ENCODE assay signal across 8 cellular contexts in the genomic region with DNA sequence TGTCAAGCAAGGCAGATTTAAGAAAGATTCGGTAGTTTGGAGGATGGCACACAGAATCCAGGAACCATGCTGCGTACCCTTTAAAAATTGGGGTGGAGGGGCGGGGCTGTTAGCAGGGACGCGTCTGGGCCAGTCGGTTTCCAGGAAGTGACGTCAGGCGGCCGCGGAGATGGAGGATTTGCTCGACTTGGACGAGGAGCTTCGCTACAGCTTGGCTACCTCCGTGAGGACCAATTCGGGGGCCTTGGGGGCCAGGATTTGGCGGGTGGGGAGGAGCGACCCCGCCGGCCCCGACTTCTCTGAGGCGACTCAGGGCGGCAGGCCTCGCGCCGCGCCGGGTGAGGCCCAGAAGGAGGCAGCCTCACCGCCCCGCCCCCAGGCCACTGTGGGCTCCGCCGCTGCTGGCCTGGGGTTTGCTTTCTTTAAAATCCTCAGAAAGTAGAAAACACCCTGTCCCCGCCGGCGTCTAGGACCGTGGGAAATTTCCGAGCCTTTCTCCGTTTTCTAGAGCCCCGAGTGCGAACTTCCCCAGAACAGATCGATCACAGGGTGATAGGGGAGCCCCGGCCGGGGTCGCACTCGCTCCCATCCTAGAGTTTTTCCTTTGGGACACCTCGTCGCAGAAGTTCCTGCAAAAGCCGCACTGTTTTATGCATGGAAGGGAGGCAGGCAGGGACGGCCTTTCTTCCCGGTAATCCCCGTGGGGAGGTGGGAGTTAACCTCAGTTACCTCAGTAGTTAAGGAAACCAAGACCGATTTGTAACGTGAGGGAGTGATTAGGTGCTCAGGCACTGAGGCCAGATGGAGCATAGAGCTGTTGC. TPM values are rescaled to one million over a fixed set of nuclear protein-coding genes. Genes with fewer than 3 reads are reported as not detected.
DNase-seq lines count a peak whose midpoint lies in the region; ATAC-seq and TF ChIP-seq lines count a peak whose summit lies in the region.

Gene IFT43 (plus strand): TSS at position 146 of the 821 bp plus-strand sequence. CDS start 24 bp downstream, at position 170.

- CTCF ChIA-PET in activated CD4-positive, alpha-beta memory T cell treated with anti-CD3 and anti-CD28 coated beads, Interleukin-2, amount 10 ng/mL, durations not matched to agents 7 days and 5 days (lab: Charles Lee) = interaction anchor here (0.7 to 11.6 kb wide), 5 partner anchors 75 to 322 kb away, joined by 3 to 182 read pairs (median 3); no protein-coding TSS in a partner anchor

- 1% methylated on average over 34 to 43 of the region's 52 CpGs for WGBS in lower leg skin, 2 donors

- DNase-seq in AML-193 (lab: John Stamatoyannopoulos, UW) (peak; percentile 80 to 88), GM19238 (ENCODE audit: insufficient read length, low spot score) (peak; percentile 84), NCI-H774 (lab: John Stamatoyannopoulos, UW) (peak; percentile 38), dorsolateral prefrontal cortex (peak; percentile 92 to 96 (median 95)), lower leg skin (ENCODE audit: low spot score in 2 of 2) (peak; percentile 93 to 99)
- peak; percentile 93 for DNase-seq in activated CD4-positive, alpha-beta memory T cell treated with anti-CD3 and anti-CD28 coated beads, Interleukin-2, amount 10 ng/mL, durations not matched to agents 7 days and 5 days
- DNase-seq in stimulated activated CD4-positive, alpha-beta T cell treated with anti-CD3 and anti-CD28 coated beads, Interleukin-4, amount 100 ng/mL, for 4 hours = peak; percentile 86 to 89

- H3K27me3 Mint-ChIP-seq in activated CD4-positive, alpha-beta memory T cell treated with anti-CD3 and anti-CD28 coated beads, Interleukin-2, amount 10 ng/mL, durations not matched to agents 7 days and 5 days = peaks cover 16% of the 10 kb centered on the region

- H3K9me3 Mint-ChIP-seq in activated CD4-positive, alpha-beta memory T cell treated with anti-CD3 and anti-CD28 coated beads, Interleukin-2, amount 10 ng/mL, durations not matched to agents 7 days and 5 days = no peaks in the 10 kb centered on the region

- H3K36me3 Mint-ChIP-seq in activated CD4-positive, alpha-beta memory T cell treated with anti-CD3 and anti-CD28 coated beads, Interleukin-2, amount 10 ng/mL, durations not matched to agents 7 days and 5 days (ENCODE audit: low read depth) = no peaks in the 10 kb centered on the region

- intact Hi-C loops in dorsolateral prefrontal cortex (cut with DNase I) = loop anchor here in 1 of 2 donors (10.0 kb wide), 1 partner anchor 411 kb away; the partner anchor contains the start of gene FLVCR2
- intact Hi-C loops in lower leg skin (cut with DNase I; ENCODE audit: low total_unique reads) = no loop called here

- peak within 1 kb of the TSS in 51 of 59 donors; percentile 3 to 97 (median 73) for H3K27ac ChIP-seq in dorsolateral prefrontal cortex

- POLR2A ChIA-PET in activated CD4-positive, alpha-beta memory T cell treated with anti-CD3 and anti-CD28 coated beads, Interleukin-2, amount 10 ng/mL, durations not matched to agents 7 days and 5 days (lab: Charles Lee) = interaction anchor here (1.3 kb wide), 2 partner anchors 277 to 337 kb away, joined by 3 read pairs; no protein-coding TSS in a partner anchor

- peaks cover 27% of the 10 kb centered on the region for H3K4me1 Mint-ChIP-seq in activated CD4-positive, alpha-beta memory T cell treated with anti-CD3 and anti-CD28 coated beads, Interleukin-2, amount 10 ng/mL, durations not matched to agents 7 days and 5 days

- TF ChIP-seq POLR2A in lower leg skin (IDR thresholded peaks at IDR 0.05) = no peak

- peak; percentile 65 for ATAC-seq in HG03439 (IDR thresholded peaks at IDR 0.05; ENCODE audit: unreplicated experiment)

- H3K27me3 ChIP-seq in dorsolateral prefrontal cortex = no peaks in the 10 kb centered on the region

- H3K4me3 Mint-ChIP-seq in activated CD4-positive, alpha-beta memory T cell treated with anti-CD3 and anti-CD28 coated beads, Interleukin-2, amount 10 ng/mL, durations not matched to agents 7 days and 5 days = peak within 1 kb of the TSS; percentile 71

- TF ChIP-seq CTCF in dorsolateral prefrontal cortex (IDR thresholded peaks at IDR 0.05 in 54 of 56, conservative IDR thresholded peaks at IDR 0.05 in 2 of 56; ENCODE audit: low read depth in 1 of 56, partially characterized antibody in 56 of 56) (peak in 18 of 56 donors; percentile 7 to 44 (median 20)), lower leg skin (IDR thresholded peaks at IDR 0.05) (no peak)

- H3K27ac Mint-ChIP-seq in activated CD4-positive, alpha-beta memory T cell treated with anti-CD3 and anti-CD28 coated beads, Interleukin-2, amount 10 ng/mL, durations not matched to agents 7 days and 5 days = peak within 1 kb of the TSS; percentile 31

- H3K4me3 ChIP-seq in dorsolateral prefrontal cortex (peak within 1 kb of the TSS; percentile 64 to 99 (median 95)), lower leg skin (ENCODE audit: low read depth, poor library complexity, severe bottlenecking) (peak within 1 kb of the TSS; percentile 53)

RNA-seq across cellular contexts. Expression of gene IFT43, which starts in this region (rescaled TPM):
- total RNA-seq in activated CD4-positive, alpha-beta memory T cell treated with anti-CD3 and anti-CD28 coated beads, Interleukin-2, amount 10 ng/mL, durations not matched to agents 7 days and 5 days = 1 to 10 TPM; 6.4 to 6.9 TPM
- total RNA-seq in dorsolateral prefrontal cortex (10 to 100 TPM; 24.1 to 68.0 (median 40.6) TPM), lower leg skin (10 to 100 TPM; 18.1 to 30.9 (median 19.7) TPM)

Comparison
In these comparisons a context has a peak if more than half of its experiments do, and no peak if none do; other contexts are left out.
1. Peak in every context shown above with its lines: DNase-seq, ATAC-seq, H3K4me3 ChIP-seq and H3K27ac ChIP-seq.
2. DNase-seq: peak in every context shown above with its lines; median percentile 96 in lower leg skin; 95 in dorsolateral prefrontal cortex; 93 in activated CD4-positive, alpha-beta memory T cell treated with anti-CD3 and anti-CD28 coated beads, Interleukin-2, amount 10 ng/mL, durations not matched to agents 7 days and 5 days; 88 in stimulated activated CD4-positive, alpha-beta T cell treated with anti-CD3 and anti-CD28 coated beads, Interleukin-4, amount 100 ng/mL, for 4 hours; 84 in AML-193; 84 in GM19238; 38 in NCI-H774.